ENCODE assay signal across 2 cellular contexts in genomic region chr10:70444613-70445222, GRCh38.
TF ChIP-seq lines count a peak whose summit lies in the region.

No MANE protein-coding gene starts in this region.

TF ChIP-seq in GM23338, 12 proteins besides CTCF, POLR2A, EP300 and RAD21:
- no peak for TF ChIP-seq NANOG (IDR thresholded peaks at IDR 0.05; ENCODE audit: borderline replicate concordance)
- TF ChIP-seq EZH2phosphoT487 (IDR thresholded peaks at IDR 0.05; ENCODE audit: unreplicated experiment) = no peak
- TF ChIP-seq ZNF114 (CRISPR knock-in tag; IDR thresholded peaks at IDR 0.05) = no peak
- TF ChIP-seq POLR2AphosphoS5 (IDR thresholded peaks at IDR 0.05; ENCODE audit: low read depth) = no peak
- no peak for TF ChIP-seq EZH2 (IDR thresholded peaks at IDR 0.05; ENCODE audit: low read depth, unreplicated experiment)
- no peak for TF ChIP-seq STAT1 (IDR thresholded peaks at IDR 0.05; ENCODE audit: unreplicated experiment)
- TF ChIP-seq, protein P1, sequence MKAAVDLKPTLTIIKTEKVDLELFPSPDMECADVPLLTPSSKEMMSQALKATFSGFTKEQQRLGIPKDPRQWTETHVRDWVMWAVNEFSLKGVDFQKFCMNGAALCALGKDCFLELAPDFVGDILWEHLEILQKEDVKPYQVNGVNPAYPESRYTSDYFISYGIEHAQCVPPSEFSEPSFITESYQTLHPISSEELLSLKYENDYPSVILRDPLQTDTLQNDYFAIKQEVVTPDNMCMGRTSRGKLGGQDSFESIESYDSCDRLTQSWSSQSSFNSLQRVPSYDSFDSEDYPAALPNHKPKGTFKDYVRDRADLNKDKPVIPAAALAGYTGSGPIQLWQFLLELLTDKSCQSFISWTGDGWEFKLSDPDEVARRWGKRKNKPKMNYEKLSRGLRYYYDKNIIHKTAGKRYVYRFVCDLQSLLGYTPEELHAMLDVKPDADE (IDR thresholded peaks at IDR 0.05) = no peak
- TF ChIP-seq, protein P2, sequence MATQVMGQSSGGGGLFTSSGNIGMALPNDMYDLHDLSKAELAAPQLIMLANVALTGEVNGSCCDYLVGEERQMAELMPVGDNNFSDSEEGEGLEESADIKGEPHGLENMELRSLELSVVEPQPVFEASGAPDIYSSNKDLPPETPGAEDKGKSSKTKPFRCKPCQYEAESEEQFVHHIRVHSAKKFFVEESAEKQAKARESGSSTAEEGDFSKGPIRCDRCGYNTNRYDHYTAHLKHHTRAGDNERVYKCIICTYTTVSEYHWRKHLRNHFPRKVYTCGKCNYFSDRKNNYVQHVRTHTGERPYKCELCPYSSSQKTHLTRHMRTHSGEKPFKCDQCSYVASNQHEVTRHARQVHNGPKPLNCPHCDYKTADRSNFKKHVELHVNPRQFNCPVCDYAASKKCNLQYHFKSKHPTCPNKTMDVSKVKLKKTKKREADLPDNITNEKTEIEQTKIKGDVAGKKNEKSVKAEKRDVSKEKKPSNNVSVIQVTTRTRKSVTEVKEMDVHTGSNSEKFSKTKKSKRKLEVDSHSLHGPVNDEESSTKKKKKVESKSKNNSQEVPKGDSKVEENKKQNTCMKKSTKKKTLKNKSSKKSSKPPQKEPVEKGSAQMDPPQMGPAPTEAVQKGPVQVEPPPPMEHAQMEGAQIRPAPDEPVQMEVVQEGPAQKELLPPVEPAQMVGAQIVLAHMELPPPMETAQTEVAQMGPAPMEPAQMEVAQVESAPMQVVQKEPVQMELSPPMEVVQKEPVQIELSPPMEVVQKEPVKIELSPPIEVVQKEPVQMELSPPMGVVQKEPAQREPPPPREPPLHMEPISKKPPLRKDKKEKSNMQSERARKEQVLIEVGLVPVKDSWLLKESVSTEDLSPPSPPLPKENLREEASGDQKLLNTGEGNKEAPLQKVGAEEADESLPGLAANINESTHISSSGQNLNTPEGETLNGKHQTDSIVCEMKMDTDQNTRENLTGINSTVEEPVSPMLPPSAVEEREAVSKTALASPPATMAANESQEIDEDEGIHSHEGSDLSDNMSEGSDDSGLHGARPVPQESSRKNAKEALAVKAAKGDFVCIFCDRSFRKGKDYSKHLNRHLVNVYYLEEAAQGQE (IDR thresholded peaks at IDR 0.05; ENCODE audit: unreplicated experiment) = no peak
- TF ChIP-seq ZNF331 (CRISPR knock-in tag; IDR thresholded peaks at IDR 0.05; ENCODE audit: low read depth) = no peak
- TF ChIP-seq JUNB (IDR thresholded peaks at IDR 0.05; ENCODE audit: unreplicated experiment) = no peak
- TF ChIP-seq CREB1 (CRISPR knock-in tag; IDR thresholded peaks at IDR 0.05; ENCODE audit: low read depth) = no peak
- TF ChIP-seq ZNF462 (CRISPR knock-in tag; IDR thresholded peaks at IDR 0.05) = no peak

TF ChIP-seq in H1, 55 proteins besides CTCF, POLR2A, EP300 and RAD21:
- no peak for TF ChIP-seq PHF8 (conservative IDR thresholded peaks at IDR 0.05; ENCODE audit: low read depth, low read length)
- TF ChIP-seq RFX5 (IDR thresholded peaks at IDR 0.05; ENCODE audit: borderline replicate concordance, low read depth, low read length) = no peak
- TF ChIP-seq RBBP5 (IDR thresholded peaks at IDR 0.05; ENCODE audit: borderline replicate concordance, low read depth, low read length) = no peak
- no peak for TF ChIP-seq KDM5A (IDR thresholded peaks at IDR 0.05; ENCODE audit: low read length)
- TF ChIP-seq CHD7 (IDR thresholded peaks at IDR 0.05; ENCODE audit: insufficient replicate concordance, low read length) = no peak
- no peak for TF ChIP-seq SUZ12 (IDR thresholded peaks at IDR 0.05; ENCODE audit: low read length)
- TF ChIP-seq JUN (IDR thresholded peaks at IDR 0.05; ENCODE audit: low read depth, low read length) = no peak
- no peak for TF ChIP-seq ZNF274 (IDR thresholded peaks at IDR 0.05; ENCODE audit: borderline replicate concordance, extremely low read depth, low read length)
- TF ChIP-seq POLR2AphosphoS5 (IDR thresholded peaks at IDR 0.05; ENCODE audit: low read depth, low read length) = no peak
- no peak for TF ChIP-seq TBP (IDR thresholded peaks at IDR 0.05; ENCODE audit: low read depth, low read length)
